ENCODE assay signal across 8 cellular contexts in the genomic region with DNA sequence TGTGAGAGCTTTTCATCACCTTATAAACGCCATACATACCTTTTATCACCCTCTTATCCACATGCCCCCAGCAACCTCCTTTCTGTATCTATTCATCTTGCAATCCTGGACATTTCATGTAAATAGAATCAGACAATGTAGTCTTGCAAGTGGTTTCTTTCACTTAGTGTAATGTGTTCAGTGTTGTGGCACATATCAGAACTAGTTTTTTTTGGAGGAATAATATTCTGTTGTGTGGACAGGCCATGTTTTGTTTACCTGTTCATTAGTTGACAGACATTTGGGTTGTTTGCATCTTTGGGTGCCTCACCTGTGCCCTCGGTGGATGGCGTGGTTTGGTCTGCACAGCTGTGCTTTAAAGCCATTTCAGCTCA. TPM values are rescaled to one million over a fixed set of nuclear protein-coding genes. Genes with fewer than 3 reads are reported as not detected.
DNase-seq lines count a peak whose midpoint lies in the region; FAIRE-seq and TF ChIP-seq lines count a peak whose summit lies in the region.

No MANE protein-coding gene starts in this region.

- H3K27ac ChIP-seq in ACC112 (ENCODE audit: low read depth, low read length) (peak overlapping the region; percentile 97; the same call in 1 of the 2 replicates), Karpas-422 (ENCODE audit: low read length) (0 out of 2 replicates have a peak overlapping the region, but pooled peaks have one; percentile 24), muscle layer of duodenum (ENCODE audit: low read length) (peak overlapping the region; percentile 89)

- H3K9me3 ChIP-seq in Karpas-422 (ENCODE audit: low read length) = no peaks in the 10 kb centered on the region
- H3K9me3 ChIP-seq in muscle layer of duodenum (ENCODE audit: control insufficient read depth in 1 of 2, low read length in 2 of 2) = no peaks in the 10 kb centered on the region

- H3K36me3 Mint-ChIP-seq in chondrocyte (ENCODE audit: low read depth) = peaks cover 20% of the 10 kb centered on the region

- TF ChIP-seq POLR2A in GM12891 (IDR thresholded peaks at IDR 0.05; ENCODE audit: low read depth, low read length) = no peak

- H3K79me2 ChIP-seq in ACC112 (ENCODE audit: control insufficient read depth, insufficient read depth, low read length, unreplicated experiment) = peaks cover 56% of the 10 kb centered on the region
- peaks cover 27% of the 10 kb centered on the region for H3K79me2 ChIP-seq in Karpas-422 (ENCODE audit: low read length)

- H3K4me1 Mint-ChIP-seq in chondrocyte (ENCODE audit: low read depth) = peaks cover 66% of the 10 kb centered on the region

- H3K9me3 Mint-ChIP-seq in chondrocyte (ENCODE audit: low read depth) = no peaks in the 10 kb centered on the region

- peak overlapping the region; percentile 96 for H3K27ac Mint-ChIP-seq in chondrocyte (ENCODE audit: unreplicated experiment)

- peaks cover 19% of the 10 kb centered on the region for H4K20me1 ChIP-seq in Karpas-422 (ENCODE audit: insufficient read depth, low read depth, low read length)

- TF ChIP-seq CTCF in chondrocyte (IDR thresholded peaks at IDR 0.05) (no peak), GM10266 (IDR thresholded peaks at IDR 0.05; ENCODE audit: control insufficient read depth, insufficient read depth, low read depth, missing control alignments) (no peak)

- H3K36me3 ChIP-seq in ACC112 (ENCODE audit: insufficient read depth, low read length) = peaks cover 47% of the 10 kb centered on the region
- peaks cover 19% of the 10 kb centered on the region; the same call in 1 of the 2 replicates for H3K36me3 ChIP-seq in Karpas-422 (ENCODE audit: insufficient read depth, low read length)
- peaks cover 44 to 76% of the 10 kb centered on the region in 2 donors for H3K36me3 ChIP-seq in muscle layer of duodenum (ENCODE audit: control insufficient read depth in 1 of 2, insufficient read depth in 2 of 2, low read length in 2 of 2)

- H2AFZ ChIP-seq in ACC112 (ENCODE audit: low read length, unreplicated experiment) (no peak overlapping the region), Karpas-422 (ENCODE audit: low read length) (no peak overlapping the region)

- H3K9ac ChIP-seq in Karpas-422 (ENCODE audit: low read length) = peak overlapping the region; percentile 96

- DNase-seq in Karpas-422 (no peak), chondrocyte (ENCODE audit: low spot score) (no peak), NCI-H187 treated with DMSO at 0.1 percent for 48 hours (lab: John Stamatoyannopoulos, UW) (no peak), GM12891 (ENCODE audit: insufficient read length, low spot score) (no peak), 8988T (no peak), GM10266 (ENCODE audit: extremely low spot score) (no peak)

- peak overlapping the region; percentile 92 for H3K4me2 ChIP-seq in Karpas-422 (ENCODE audit: low read depth, low read length, poor library complexity, severe bottlenecking)

- H3K27me3 ChIP-seq in ACC112 (ENCODE audit: insufficient read depth, low read length) = no peaks in the 10 kb centered on the region
- H3K27me3 ChIP-seq in Karpas-422 (ENCODE audit: low read length) = no peaks in the 10 kb centered on the region
- H3K27me3 ChIP-seq in muscle layer of duodenum (ENCODE audit: low read depth, low read length) = no peaks in the 10 kb centered on the region

- H3K4me1 ChIP-seq in ACC112 (ENCODE audit: control insufficient read depth, insufficient read depth, low read length, unreplicated experiment) = peaks cover 65% of the 10 kb centered on the region
- peaks cover 36% of the 10 kb centered on the region for H3K4me1 ChIP-seq in Karpas-422 (ENCODE audit: low read length)
- peaks cover 25 to 74% of the 10 kb centered on the region in 2 donors for H3K4me1 ChIP-seq in muscle layer of duodenum (ENCODE audit: control insufficient read depth in 1 of 2, insufficient read depth in 2 of 2, low read length in 2 of 2)

- FAIRE-seq in GM12891 (lab: Jason Lieb, UNC) = no peak

- H3K4me3 Mint-ChIP-seq in chondrocyte (ENCODE audit: unreplicated experiment) = peak overlapping the region; percentile 91

- H3K4me3 ChIP-seq in ACC112 (ENCODE audit: low read depth, low read length) (peak overlapping the region; percentile 83), Karpas-422 (ENCODE audit: low read length) (peak overlapping the region; percentile 96), muscle layer of duodenum (ENCODE audit: low read depth in 1 of 2, low read length in 2 of 2) (peak overlapping the region; percentile 58 to 91)

- H3K27me3 Mint-ChIP-seq in chondrocyte (ENCODE audit: low read depth) = no peaks in the 10 kb centered on the region

- H3K9me2 ChIP-seq in Karpas-422 (replicated peaks; ENCODE audit: insufficient read depth, low read length) = no peaks in the 10 kb centered on the region

TF ChIP-seq in GM12891, 5 proteins besides CTCF, POLR2A, EP300 and RAD21:
- TF ChIP-seq PAX5 (IDR thresholded peaks at IDR 0.05; ENCODE audit: insufficient read depth, low read length, severe bottlenecking) (no peak), POLR2AphosphoS5 (IDR thresholded peaks at IDR 0.05; ENCODE audit: low read depth, low read length) (no peak), SPI1 (IDR thresholded peaks at IDR 0.05; ENCODE audit: low read depth, low read length) (no peak), TAF1 (IDR thresholded peaks at IDR 0.05; ENCODE audit: low read depth, low read length) (no peak), POU2F2 (IDR thresholded peaks at IDR 0.05; ENCODE audit: low read depth, low read length) (no peak)

RNA-seq across cellular contexts. Expression of a gene that starts 1.3 kb away (rescaled TPM):
- 100.0 and 123 TPM in 2 replicates for total RNA-seq in Karpas-422 (2014; rRNA removed; shearing (Covaris generic); ENCODE audit: low replicate concordance)
- total RNA-seq in chondrocyte = 219 to 297 TPM (median 296 TPM) in 3 replicates
- polyA plus RNA-seq in GM12891 (2012; ENCODE audit: low read depth, missing spikeins) = 108 TPM

RNA-seq across cellular contexts. Expression of a gene that starts 15.4 kb away (rescaled TPM):
- total RNA-seq in Karpas-422 (2014; rRNA removed; shearing (Covaris generic); ENCODE audit: low replicate concordance) = 36.9 and 47.1 TPM in 2 replicates
- 135 to 144 TPM (median 142 TPM) in 3 replicates for total RNA-seq in chondrocyte
- polyA plus RNA-seq in GM12891 (2012; ENCODE audit: low read depth, missing spikeins) = 27.7 TPM

RNA-seq across cellular contexts. Expression of a gene that starts 28.3 kb away (rescaled TPM):
- total RNA-seq in Karpas-422 (2014; rRNA removed; shearing (Covaris generic); ENCODE audit: low replicate concordance) = 2.3 TPM in 1 of 2 replicates, not detected in the other
- total RNA-seq in chondrocyte = 1.2 to 1.7 TPM (median 1.3 TPM) in 3 replicates
- polyA plus RNA-seq in GM12891 (2012; ENCODE audit: low read depth, missing spikeins) = not detected

RNA-seq across cellular contexts. Expression of a gene that starts 36.6 kb away (rescaled TPM):
- 33.6 and 55.7 TPM in 2 replicates for total RNA-seq in Karpas-422 (2014; rRNA removed; shearing (Covaris generic); ENCODE audit: low replicate concordance)
- total RNA-seq in chondrocyte = 13.4 to 20.0 TPM (median 16.4 TPM) in 3 replicates
- 17.9 TPM for polyA plus RNA-seq in GM12891 (2012; ENCODE audit: low read depth, missing spikeins)

Comparison
In these comparisons a context has a peak if more than half of its experiments do, and no peak if none do; other contexts are left out.
1. H3K27ac ChIP-seq: peak in every context shown above with its lines; median percentile 97 in ACC112; 89 in muscle layer of duodenum; 24 in Karpas-422.